In genomic region chr9:128190516-128191405, GRCh38 we compare ENCODE assay signal across 6 cellular contexts. TPM values are rescaled to one million over a fixed set of nuclear protein-coding genes. Genes with fewer than 3 reads are reported as not detected.
DNase-seq lines count a peak whose midpoint lies in the region; ATAC-seq and TF ChIP-seq lines count a peak whose summit lies in the region.

No MANE protein-coding gene starts in this region.

- H3K9ac ChIP-seq in Loucy (ENCODE audit: low read depth, low read length, poor library complexity, severe bottlenecking), result peak overlapping the region; percentile 91
- H3K9ac ChIP-seq in smooth muscle cell (ENCODE audit: low read depth), result peak overlapping the region; percentile 90

- H2AFZ ChIP-seq in Loucy (ENCODE audit: low read length) (peak overlapping the region; percentile 99), smooth muscle cell (ENCODE audit: low read depth) (peak overlapping the region; percentile 99)

- peak overlapping the region; percentile 99 for H3K4me2 ChIP-seq in Loucy (ENCODE audit: low read depth, low read length, poor library complexity, severe bottlenecking)
- peak overlapping the region; percentile 100 for H3K4me2 ChIP-seq in smooth muscle cell

- no peak for TF ChIP-seq POLR2A in esophagus squamous epithelium (IDR thresholded peaks at IDR 0.05)

- no peaks in the 10 kb centered on the region for H4K20me1 ChIP-seq in Loucy (ENCODE audit: insufficient read depth, low read length, poor library complexity, severe bottlenecking)
- no peaks in the 10 kb centered on the region for H4K20me1 ChIP-seq in smooth muscle cell (ENCODE audit: low read depth)

- H3K9me2 ChIP-seq in Loucy (replicated peaks; ENCODE audit: low read depth, low read length), result no peaks in the 10 kb centered on the region

- no peaks in the 10 kb centered on the region for H3K27me3 ChIP-seq in Loucy (ENCODE audit: insufficient read depth, low read length, poor library complexity, severe bottlenecking)
- no peaks in the 10 kb centered on the region for H3K27me3 ChIP-seq in esophagus squamous epithelium
- no peaks in the 10 kb centered on the region for H3K27me3 ChIP-seq in smooth muscle cell (ENCODE audit: low read depth)

- intact Hi-C loops in esophagus squamous epithelium (cut with DNase I), result no loop called here

- H3K4me3 ChIP-seq in Loucy (ENCODE audit: low read length, poor library complexity, severe bottlenecking), result peak overlapping the region; percentile 99
- H3K4me3 ChIP-seq in esophagus squamous epithelium, result peak overlapping the region; percentile 70 to 98 (median 86)
- peak overlapping the region; percentile 93 for H3K4me3 ChIP-seq in smooth muscle cell

- no peak for TF ChIP-seq CTCF in Loucy (conservative IDR thresholded peaks at IDR 0.05; ENCODE audit: low read length)
- no peak for TF ChIP-seq CTCF in esophagus squamous epithelium (IDR thresholded peaks at IDR 0.05)
- TF ChIP-seq CTCF in smooth muscle cell (IDR thresholded peaks at IDR 0.05; ENCODE audit: borderline replicate concordance, insufficient read depth, poor library complexity, severe bottlenecking), result no peak

- DNase-seq in esophagus squamous epithelium (lab: John Stamatoyannopoulos, UW), result no peak
- no peak for DNase-seq in smooth muscle cell (lab: John Stamatoyannopoulos, UW; ENCODE audit: unreplicated experiment)
- DNase-seq in SKM-1 treated with dmso at 0.1 percent for 144 hours (lab: John Stamatoyannopoulos, UW; ENCODE audit: unreplicated experiment), result no peak
- no peak for DNase-seq in NCI-H446 treated with DMSO at 0.1 percent for 48 hours (lab: John Stamatoyannopoulos, UW)

- H3K27ac ChIP-seq in esophagus squamous epithelium (peak overlapping the region; percentile 90 to 96 (median 93)), smooth muscle cell (ENCODE audit: low read depth) (peak overlapping the region; percentile 24)

- no peaks in the 10 kb centered on the region for H3K9me3 ChIP-seq in Loucy (ENCODE audit: insufficient read depth, low read depth, low read length)
- no peaks in the 10 kb centered on the region for H3K9me3 ChIP-seq in esophagus squamous epithelium
- no peaks in the 10 kb centered on the region for H3K9me3 ChIP-seq in smooth muscle cell (replicated peaks; ENCODE audit: low read depth)

- H3K4me1 ChIP-seq in Loucy (ENCODE audit: insufficient read depth, low read length, poor library complexity, severe bottlenecking), result peaks cover 27% of the 10 kb centered on the region
- H3K4me1 ChIP-seq in esophagus squamous epithelium, result peaks cover 10 to 34% (median 18%) of the 10 kb centered on the region in 3 donors
- peaks cover 6% of the 10 kb centered on the region for H3K4me1 ChIP-seq in smooth muscle cell (ENCODE audit: low read depth)

- H3F3A ChIP-seq in Loucy (ENCODE audit: low read depth) (no peaks in the 10 kb centered on the region), smooth muscle cell (ENCODE audit: low read depth) (peaks cover 3% of the 10 kb centered on the region)

- ATAC-seq in GM19035 (IDR thresholded peaks at IDR 0.05; ENCODE audit: unreplicated experiment), result peak; percentile 31

- peaks cover 25% of the 10 kb centered on the region for H3K79me2 ChIP-seq in Loucy (ENCODE audit: insufficient read depth, low read length)
- H3K79me2 ChIP-seq in smooth muscle cell (ENCODE audit: low read depth), result peaks cover 17% of the 10 kb centered on the region

- H3K36me3 ChIP-seq in Loucy (ENCODE audit: insufficient read depth, low read length) (no peaks in the 10 kb centered on the region), esophagus squamous epithelium (peaks cover 0 to 46% (median 7%) of the 10 kb centered on the region in 3 donors), smooth muscle cell (ENCODE audit: low read depth) (no peaks in the 10 kb centered on the region)

- 2 to 22% methylated on average over 12 to 22 of the region's 32 CpGs for WGBS in esophagus squamous epithelium, 2 donors
- 41% methylated on average over 21 of the region's 32 CpGs for WGBS in smooth muscle cell (ENCODE audit: low lambda C conversion rate)

RNA-seq across cellular contexts. Expression of gene CIZ1, which starts 0.6 kb away (rescaled TPM):
- total RNA-seq in esophagus squamous epithelium (10 to 100 TPM; 31.0 to 74.6 (median 43.7) TPM), smooth muscle cell (23.5 and 24.2 TPM in 2 replicates)
- polyA plus RNA-seq in smooth muscle cell, result 81.1 and 84.0 TPM in 2 replicates

RNA-seq across cellular contexts. Expression of gene DNM1, which starts 12.4 kb away (rescaled TPM):
- total RNA-seq in esophagus squamous epithelium (1 to 10 TPM; 1.3 to 9.7 (median 1.6) TPM), smooth muscle cell (25.3 and 29.7 TPM in 2 replicates)
- polyA plus RNA-seq in smooth muscle cell, result 48.9 and 50.7 TPM in 2 replicates

RNA-seq across cellular contexts. Expression of gene BBLN, which starts 30.7 kb away (rescaled TPM):
- 100 to 1,000 TPM; 124 to 214 (median 162) TPM for total RNA-seq in esophagus squamous epithelium
- 209 and 229 TPM in 2 replicates for total RNA-seq in smooth muscle cell
- 119 and 133 TPM in 2 replicates for polyA plus RNA-seq in smooth muscle cell

RNA-seq across cellular contexts. Expression of gene LCN2, which starts 41.5 kb away (rescaled TPM):
- 100 to 1,000 TPM in 3 of 4 donors, 10 to 100 TPM in 1; 36.2 to 931 (median 809) TPM for total RNA-seq in esophagus squamous epithelium
- total RNA-seq in smooth muscle cell, result not detected in 2 replicates
- polyA plus RNA-seq in smooth muscle cell, result 0.38 TPM in 1 of 2 replicates, not detected in the other
